Comparison of ENCODE assay signal across 8 cellular contexts in the genomic region with DNA sequence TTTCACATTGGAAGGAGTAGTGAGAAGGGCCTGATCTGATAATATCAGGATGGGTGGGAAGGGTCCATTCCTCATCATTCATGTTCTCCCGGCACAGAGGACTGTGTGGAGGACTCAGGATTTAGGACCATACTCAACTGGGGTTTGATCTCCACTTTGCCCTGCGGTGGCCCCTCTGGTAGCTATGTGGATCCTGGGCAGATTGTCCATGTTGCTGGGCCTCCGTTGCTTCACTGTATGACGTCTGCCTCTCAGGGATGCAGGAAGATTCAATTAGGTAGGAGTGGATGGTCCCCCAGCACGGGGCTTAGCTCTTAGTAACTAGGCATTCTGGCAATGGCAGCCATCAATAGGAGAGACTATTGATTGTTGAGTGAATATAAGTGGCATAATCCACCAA. TPM values are rescaled to one million over a fixed set of nuclear protein-coding genes. Genes with fewer than 3 reads are reported as not detected.
A peak's percentile ranks its signal among the peaks of the same experiment; 100 is the strongest.
DNase-seq lines count a peak whose midpoint lies in the region; ATAC-seq, FAIRE-seq and TF ChIP-seq lines count a peak whose summit lies in the region.

No MANE protein-coding gene starts in this region.

- peaks cover 4% of the 10 kb centered on the region; the same call in 1 of the 2 replicates for H3K23me2 ChIP-seq in H1 (ENCODE audit: low read depth, low read length)

- DNase-seq in CD4-positive, alpha-beta T cell: no peak
- no peak for DNase-seq in NB4 (ENCODE audit: low read depth)
- DNase-seq in H1 (ENCODE audit: low read depth in 1 of 2, low spot score in 2 of 2): no peak
- DNase-seq in neuronal stem cell (ENCODE audit: low spot score): no peak
- DNase-seq in NCI-H526 (lab: John Stamatoyannopoulos, UW): no peak
- no peak for DNase-seq in D721Med (ENCODE audit: insufficient read length, low spot score)
- DNase-seq in COLO829 (ENCODE audit: low spot score): no peak
- DNase-seq in SW 1271 (lab: John Stamatoyannopoulos, UW): no peak

- H3K4me3 ChIP-seq in NB4 (ENCODE audit: low read depth, low read length) (peak overlapping the region; percentile 21), H1 (ENCODE audit: extremely low read depth in 1 of 4, insufficient read depth in 2 of 4, low read depth in 3 of 4, low read length in 4 of 4) (peak overlapping the region; percentile 5 to 91 (median 16); a peak in 5 of 8 replicates), neuronal stem cell (ENCODE audit: low read length in 2 of 2) (no peak overlapping the region)

- H3K4me1 ChIP-seq in H1 (replicated peaks in 1 of 4; ENCODE audit: control insufficient read depth in 3 of 4, insufficient read depth in 4 of 4, low read length in 3 of 4) (peaks cover 17 to 36% (median 23%) of the 10 kb centered on the region in 4 experiments), neuronal stem cell (ENCODE audit: control insufficient read depth in 2 of 2, insufficient read depth in 1 of 2, low read depth in 1 of 2, low read length in 2 of 2) (peaks cover 5 to 10% of the 10 kb centered on the region in 2 donors)

- H3K23ac ChIP-seq in H1 (ENCODE audit: insufficient read length) (no peak overlapping the region), neuronal stem cell (ENCODE audit: low read depth, low read length, poor library complexity) (no peak overlapping the region)

- H3K27ac ChIP-seq in CD4-positive, alpha-beta T cell (ENCODE audit: low read depth, low read length): no peak overlapping the region
- H3K27ac ChIP-seq in H1 (ENCODE audit: low read depth, low read length) (no peak overlapping the region), neuronal stem cell (replicated peaks; ENCODE audit: low read length) (peak overlapping the region; percentile 77)

- POLR2A ChIA-PET in CD4-positive, alpha-beta T cell (lab: Charles Lee): interaction anchor here (2.2 kb wide), 1 partner anchor 41 kb away, joined by 5 read pairs; no protein-coding TSS in a partner anchor
- POLR2A ChIA-PET in H1 (lab: Charles Lee; ENCODE audit: partially characterized antibody): interaction anchor here (1.0 to 1.5 kb wide), 3 partner anchors 10 to 67 kb away, joined by 3 to 4 read pairs (median 3); no protein-coding TSS in a partner anchor

- no peaks in the 10 kb centered on the region for H3K9me3 Mint-ChIP-seq in CD4-positive, alpha-beta T cell

- peaks cover 30% of the 10 kb centered on the region for H3K36me3 Mint-ChIP-seq in CD4-positive, alpha-beta T cell (ENCODE audit: low read depth)

- H4K91ac ChIP-seq in H1 (replicated peaks; ENCODE audit: insufficient read length, low read length) (no peak overlapping the region), neuronal stem cell (ENCODE audit: low read depth, low read length, poor library complexity) (no peak overlapping the region)

- H2BK20ac ChIP-seq in H1 (ENCODE audit: low read length): no peak overlapping the region

- peak overlapping the region; percentile 64 for H3K27ac Mint-ChIP-seq in CD4-positive, alpha-beta T cell

- peaks cover 42% of the 10 kb centered on the region for H3K4me1 Mint-ChIP-seq in CD4-positive, alpha-beta T cell (ENCODE audit: low read depth)

- H2BK120ac ChIP-seq in H1 (replicated peaks; ENCODE audit: low read depth, low read length) (no peak overlapping the region), neuronal stem cell (ENCODE audit: low read depth, low read length) (no peak overlapping the region)

- no peaks in the 10 kb centered on the region for H3K9me3 ChIP-seq in CD4-positive, alpha-beta T cell (ENCODE audit: control insufficient read depth, low read length)
- H3K9me3 ChIP-seq in H1 (ENCODE audit: insufficient read depth in 2 of 2, low read depth in 1 of 2, low read length in 1 of 2) (no peaks in the 10 kb centered on the region), neuronal stem cell (replicated peaks in 1 of 2; ENCODE audit: control insufficient read depth in 2 of 2, insufficient read depth in 1 of 2, low read depth in 1 of 2, low read length in 2 of 2) (no peaks in the 10 kb centered on the region)

- no peak for ATAC-seq in CD4-positive, alpha-beta T cell (ENCODE audit: poor library complexity)

- H2BK15ac ChIP-seq in H1 (ENCODE audit: low read length) (peak overlapping the region; percentile 12; the same call in 1 of the 2 replicates), neuronal stem cell (ENCODE audit: low read length) (no peak overlapping the region)

- H2BK12ac ChIP-seq in H1 (ENCODE audit: low read depth, low read length) (peak overlapping the region; percentile 41; the same call in 1 of the 2 replicates), neuronal stem cell (ENCODE audit: low read length) (no peak overlapping the region)

- TF ChIP-seq POLR2A in NB4 (IDR thresholded peaks at IDR 0.05; ENCODE audit: extremely low read depth, insufficient read length) (no peak), H1 (IDR thresholded peaks at IDR 0.05; ENCODE audit: control extremely low read depth in 1 of 2, low read depth in 2 of 2, low read length in 2 of 2) (no peak)

- H3K27me3 Mint-ChIP-seq in CD4-positive, alpha-beta T cell: no peaks in the 10 kb centered on the region

- H3K56ac ChIP-seq in H1 (replicated peaks; ENCODE audit: insufficient read length, low read depth, low read length): no peak overlapping the region

- no peak for TF ChIP-seq EP300 in H1 (IDR thresholded peaks at IDR 0.05; ENCODE audit: borderline replicate concordance in 1 of 2, low read depth in 2 of 2, low read length in 2 of 2)

- peaks cover 0 to 3% of the 10 kb centered on the region in 2 experiments for H4K20me1 ChIP-seq in H1 (replicated peaks in 1 of 2; ENCODE audit: control insufficient read depth in 1 of 2, insufficient read depth in 2 of 2, low read length in 2 of 2)

- intact Hi-C loops in CD4-positive, alpha-beta T cell (cut with DNase I, micrococcal nuclease): loop anchor here in 1 of 2 experiments (5.0 to 10.0 kb wide), 3 partner anchors 374 to 637 kb away; a partner anchor contains a TSS

- H3K9ac ChIP-seq in H1 (replicated peaks in 1 of 4; ENCODE audit: extremely low read depth in 1 of 4, low read depth in 3 of 4, low read length in 3 of 4): no peak overlapping the region
- H3K9ac ChIP-seq in neuronal stem cell (ENCODE audit: low read depth, low read length, poor library complexity): no peak overlapping the region

- no peak overlapping the region for H3K4ac ChIP-seq in H1 (replicated peaks; ENCODE audit: insufficient read length, low read depth, low read length)
- H3K4ac ChIP-seq in neuronal stem cell (ENCODE audit: low read length): no peak overlapping the region

- no peak overlapping the region for H4K8ac ChIP-seq in H1 (ENCODE audit: extremely low read depth, insufficient read depth, low read length)
- no peak overlapping the region for H4K8ac ChIP-seq in neuronal stem cell (ENCODE audit: low read depth, low read length)

- TF ChIP-seq CTCF in CD4-positive, alpha-beta T cell (IDR thresholded peaks at IDR 0.05): no peak
- TF ChIP-seq CTCF in NB4 (IDR thresholded peaks at IDR 0.05; ENCODE audit: low read depth, low read length) (no peak), H1 (IDR thresholded peaks at IDR 0.05; ENCODE audit: control extremely low read depth in 1 of 3, insufficient read depth in 1 of 3, low read depth in 1 of 3, low read length in 3 of 3) (no peak), D721Med (IDR thresholded peaks at IDR 0.05; ENCODE audit: insufficient read depth, missing control alignments) (no peak)

- H3K27me3 ChIP-seq in CD4-positive, alpha-beta T cell (ENCODE audit: control insufficient read depth, insufficient read depth, low read length): no peaks in the 10 kb centered on the region
- H3K27me3 ChIP-seq in H1 (replicated peaks in 1 of 4; ENCODE audit: control insufficient read depth in 3 of 4, extremely low read depth in 1 of 4, insufficient read depth in 3 of 4, low read length in 3 of 4): peaks cover 0 to 8% (median 5%) of the 10 kb centered on the region in 4 experiments; a peak in 4 of 7 replicates
- H3K27me3 ChIP-seq in neuronal stem cell (ENCODE audit: control insufficient read depth in 3 of 3, insufficient read depth in 3 of 3, low read depth in 1 of 3, low read length in 3 of 3): peaks cover 0 to 15% (median 0%) of the 10 kb centered on the region in 3 experiments

- H4K5ac ChIP-seq in H1 (ENCODE audit: insufficient read length, low read depth, low read length): no peak overlapping the region

- WGBS in H1 (ENCODE audit: extremely low coverage in 1 of 2, insufficient coverage in 1 of 2, insufficient read length in 1 of 2, insufficient replicate concordance in 2 of 2, low coverage in 1 of 2, low lambda C conversion rate in 2 of 2, missing lambda C conversion rate in 1 of 2), 2 experiments: 76% methylated on average over 5 of the region's 5 CpGs; no CpG with 5 or more reads in 1 of the 2 experiments
- no CpG with 5 or more reads among the region's 5 CpGs for WGBS in neuronal stem cell (ENCODE audit: extremely low coverage in 2 of 2, insufficient read length in 2 of 2, insufficient replicate concordance in 1 of 2), 2 donors

- H3K36me3 ChIP-seq in H1 (ENCODE audit: control insufficient read depth in 2 of 4, insufficient read depth in 4 of 4, low read length in 3 of 4) (peaks cover 0 to 20% (median 4%) of the 10 kb centered on the region in 4 experiments; a peak in 3 of 8 replicates), neuronal stem cell (replicated peaks in 1 of 2; ENCODE audit: control insufficient read depth in 2 of 2, insufficient read depth in 2 of 2, low read length in 2 of 2) (peaks cover 2 to 21% of the 10 kb centered on the region in 2 donors)

- no peaks in the 10 kb centered on the region for H3K79me1 ChIP-seq in H1 (ENCODE audit: low read depth, low read length)
- no peaks in the 10 kb centered on the region for H3K79me1 ChIP-seq in neuronal stem cell (ENCODE audit: low read depth, low read length)

- H3K79me2 ChIP-seq in H1 (ENCODE audit: control insufficient read depth in 1 of 2, insufficient read depth in 2 of 2, low read length in 2 of 2): peaks cover 8 to 52% of the 10 kb centered on the region in 2 experiments; a peak in 3 of 4 replicates

- H3K4me2 ChIP-seq in H1 (ENCODE audit: insufficient read depth in 1 of 2, low read depth in 2 of 2, low read length in 2 of 2) (peak overlapping the region; percentile 48 to 68), neuronal stem cell (ENCODE audit: insufficient read depth, low read length, poor library complexity, severe bottlenecking) (peak overlapping the region; percentile 54)

- no peak for TF ChIP-seq RAD21 in H1 (IDR thresholded peaks at IDR 0.05 in 1 of 2, conservative IDR thresholded peaks at IDR 0.05 in 1 of 2; ENCODE audit: low read depth in 2 of 2, low read length in 2 of 2)

- H3K18ac ChIP-seq in H1 (ENCODE audit: extremely low read depth, low read length): no peak overlapping the region
- peak overlapping the region; percentile 5 for H3K18ac ChIP-seq in neuronal stem cell (ENCODE audit: low read length)

- no peak overlapping the region for H2BK5ac ChIP-seq in H1 (ENCODE audit: low read depth, low read length)
- no peak overlapping the region for H2BK5ac ChIP-seq in neuronal stem cell (ENCODE audit: low read length)

- CTCF ChIA-PET in CD4-positive, alpha-beta T cell (lab: Charles Lee): no interaction called here
- CTCF ChIA-PET in H1 (lab: Charles Lee; ENCODE audit: partially characterized antibody): interaction anchor here (0.6 to 1.8 kb wide), 9 partner anchors 12 to 370 kb away, joined by 3 to 8 read pairs (median 4); no protein-coding TSS in a partner anchor

- H3K4me3 Mint-ChIP-seq in CD4-positive, alpha-beta T cell: peak overlapping the region; percentile 90

- H3K14ac ChIP-seq in H1 (ENCODE audit: insufficient read length) (no peak overlapping the region), neuronal stem cell (ENCODE audit: low read length) (no peak overlapping the region)

- H2AFZ ChIP-seq in H1 (ENCODE audit: low read length) (no peak overlapping the region), neuronal stem cell (ENCODE audit: low read length) (no peak overlapping the region)

- FAIRE-seq in H1 (lab: Jason Lieb, UNC) (no peak), D721Med (lab: Jason Lieb, UNC) (no peak)

- H2AK5ac ChIP-seq in H1 (ENCODE audit: low read depth, low read length) (no peak overlapping the region), neuronal stem cell (ENCODE audit: low read depth, low read length) (peak overlapping the region; percentile 21)

RNA-seq across cellular contexts. Expression of a gene that starts 2.3 kb away (rescaled TPM):
- total RNA-seq in CD4-positive, alpha-beta T cell: 10 to 100 TPM; 11.4 to 13.9 TPM
- 42.2 and 45.1 TPM in 2 replicates for total RNA-seq in H1 (2021; fragmentation: NEBNext Ultra II Directional; extraction: Animal tissue kit (Norgen Biotek cat#: 25700))
- polyA plus RNA-seq in H1 (2011; rRNA removed): 10.4 and 11.0 TPM in 2 replicates
- polyA plus RNA-seq in H1 (2011; cell fraction: cytosol; rRNA removed): 11.7 TPM
- 19.7 TPM for polyA plus RNA-seq in H1 (2011; cell fraction: nucleus; rRNA removed)
- polyA plus RNA-seq in H1 (2012, experiment 1 of 2): 18.4 to 22.7 TPM (median 21.9 TPM) in 4 replicates
- polyA plus RNA-seq in H1 (2012, experiment 2 of 2): 12.8 TPM
- 22.6 TPM for polyA plus RNA-seq in H1 (2013, experiment 1 of 2)
- polyA plus RNA-seq in H1 (2013, experiment 2 of 2): 22.9 TPM
- polyA minus RNA-seq in H1 (2011; rRNA and poly(A)+ RNA removed): 16.9 and 24.2 TPM in 2 replicates
- polyA minus RNA-seq in H1 (2011; cell fraction: cytosol; rRNA and poly(A)+ RNA removed): 17.0 TPM
- 15.5 TPM for polyA minus RNA-seq in H1 (2011; cell fraction: nucleus; rRNA and poly(A)+ RNA removed)
- 16.6 TPM for polyA plus RNA-seq in neuronal stem cell (2013, experiment 1 of 2)
- 16.6 TPM for polyA plus RNA-seq in neuronal stem cell (2013, experiment 2 of 2)

Comparison
In these comparisons a context has a peak if more than half of its experiments do, and no peak if none do; other contexts are left out.
1. H3K4me3 ChIP-seq: peak in NB4 (single experiment) and H1 (4 of 4); none in neuronal stem cell (0 of 2).